Comparison of ENCODE assay signal across 32 cellular contexts in the genomic region with DNA sequence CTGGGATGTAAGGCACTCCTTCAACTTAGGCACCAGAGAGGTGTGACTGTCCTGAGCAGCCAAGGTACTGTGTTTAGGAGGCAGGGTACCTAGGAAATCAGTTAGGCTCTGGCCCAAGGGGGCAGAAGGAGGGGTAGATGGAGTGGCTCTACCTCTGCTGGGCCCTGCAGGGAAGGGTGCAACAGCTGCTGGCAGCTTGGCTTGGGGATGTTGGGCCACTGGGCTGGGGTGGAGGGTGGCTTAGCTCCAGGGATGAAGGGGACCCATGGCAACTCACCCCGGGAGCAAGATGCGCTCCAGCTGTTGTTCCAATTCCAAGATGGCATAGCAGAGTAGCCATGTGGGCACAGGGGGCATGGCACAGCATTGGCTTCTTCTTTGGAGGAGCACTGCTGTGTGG. TPM values are rescaled to one million over a fixed set of nuclear protein-coding genes. Genes with fewer than 3 reads are reported as not detected.
"Had no signal": no experiment of that assay in that cellular context is flagged by ENCODE, and none has a peak within 500 bp of the region (broad histone marks: within the 10 kb centered on the region; RNA-seq: fewer than 3 reads in every experiment).

No MANE protein-coding gene starts in this region.

- H3K36me3 ChIP-seq: cardiac muscle cell, left ventricle myocardium inferior, ovary, vagina had no signal

- H3K27ac Mint-ChIP-seq: activated CD4-positive, alpha-beta T cell treated with anti-CD3 and anti-CD28 coated beads for 36 hours; activated naive CD8-positive, alpha-beta T cell treated with anti-CD3 and anti-CD28 coated beads, Interleukin-2, amount 50 U/mL, for 24 hours; activated T-cell treated with anti-CD3 and anti-CD28 coated beads, Interleukin-2, amount 50 U/mL, for 72 hours; dendritic cell treated with granulocyte-macrophage colony-stimulating factor and Interleukin-4, amounts not matched to agents 40 ng/mL and 50 ng/mL, for 4 days; immature natural killer cell; natural killer cell; stimulated activated effector memory CD8-positive, alpha-beta T cell treated with anti-CD3 and anti-CD28 coated beads, Interleukin-12 subunit alpha, Interleukin-12 subunit beta, amount 100 ng/mL, for 72 hours; T-cell; T-helper 2 cell treated with Interferon-gamma antibody and Interleukin-4, amounts not matched to agents 5 μg/mL and 100 μg/mL, for 36 hours had no signal

- DNase-seq: activated CD4-positive, alpha-beta T cell treated with anti-CD3 and anti-CD28 coated beads for 36 hours; activated CD4-positive, alpha-beta T cell treated with anti-CD3 and anti-CD28 coated beads, Interleukin-2, amount 50 U/mL, for 4 hours; activated gamma-delta T cell; activated naive CD4-positive, alpha-beta T cell treated with anti-CD3 and anti-CD28 coated beads, Interleukin-2, amount 50 U/mL, for 16 hours; activated naive CD8-positive, alpha-beta T cell treated with anti-CD3 and anti-CD28 coated beads, Interleukin-2, amount 50 U/mL, for 24 hours; activated T-cell treated with anti-CD3 and anti-CD28 coated beads, Interleukin-2, amount 50 U/mL, for 72 hours; anterior cingulate cortex; body of pancreas; effector CD4-positive, alpha-beta T cell; foreskin keratinocyte; immature natural killer cell; left ventricle myocardium inferior; midbrain; natural killer cell; stimulated activated CD4-positive, alpha-beta T cell treated with anti-CD3 and anti-CD28 coated beads, Interleukin-12 subunit alpha, Interleukin-12 subunit beta, amount 100 ng/mL, for 4 hours; T-cell; testis; trophoblast cell had no signal

- H3K9me3 ChIP-seq: body of pancreas, ovary, testis, vagina had no signal

- H3K4me1 ChIP-seq: foreskin keratinocyte, left ventricle myocardium inferior, testis, vagina had no signal

- H3K4me1 Mint-ChIP-seq: activated CD4-positive, alpha-beta T cell treated with anti-CD3 and anti-CD28 coated beads for 36 hours; activated naive CD8-positive, alpha-beta T cell treated with anti-CD3 and anti-CD28 coated beads, Interleukin-2, amount 50 U/mL, for 24 hours; immature natural killer cell; natural killer cell; stimulated activated effector memory CD8-positive, alpha-beta T cell treated with anti-CD3 and anti-CD28 coated beads, Interleukin-12 subunit alpha, Interleukin-12 subunit beta, amount 100 ng/mL, for 72 hours; T-cell had no signal

- H3K4me3 Mint-ChIP-seq: activated CD4-positive, alpha-beta T cell treated with anti-CD3 and anti-CD28 coated beads for 36 hours; activated naive CD8-positive, alpha-beta T cell treated with anti-CD3 and anti-CD28 coated beads, Interleukin-2, amount 50 U/mL, for 24 hours; activated T-cell treated with anti-CD3 and anti-CD28 coated beads, Interleukin-2, amount 50 U/mL, for 72 hours; dendritic cell treated with granulocyte-macrophage colony-stimulating factor and Interleukin-4, amounts not matched to agents 40 ng/mL and 50 ng/mL, for 4 days; immature natural killer cell; natural killer cell; stimulated activated effector memory CD8-positive, alpha-beta T cell treated with anti-CD3 and anti-CD28 coated beads, Interleukin-12 subunit alpha, Interleukin-12 subunit beta, amount 100 ng/mL, for 72 hours; T-cell; T-helper 2 cell treated with Interferon-gamma antibody and Interleukin-4, amounts not matched to agents 5 μg/mL and 100 μg/mL, for 36 hours had no signal

- ATAC-seq: activated CD4-positive, alpha-beta T cell treated with anti-CD3 and anti-CD28 coated beads for 36 hours; activated naive CD8-positive, alpha-beta T cell treated with anti-CD3 and anti-CD28 coated beads, Interleukin-2, amount 50 U/mL, for 24 hours; activated T-cell treated with anti-CD3 and anti-CD28 coated beads, Interleukin-2, amount 50 U/mL, for 72 hours; body of pancreas; foreskin keratinocyte; natural killer cell; right cardiac atrium; stimulated activated effector memory CD8-positive, alpha-beta T cell treated with anti-CD3 and anti-CD28 coated beads, Interleukin-12 subunit alpha, Interleukin-12 subunit beta, amount 100 ng/mL, for 72 hours; T-cell had no signal

- H3K4me3 ChIP-seq: body of pancreas, cardiac muscle cell, left ventricle myocardium inferior, ovary, testis, vagina had no signal

- H3K27me3 ChIP-seq: body of pancreas, cardiac muscle cell, ovary, testis, vagina had no signal

- FAIRE-seq: endometrium, TTC549 had no signal

- H3K27ac ChIP-seq: body of pancreas, cardiac muscle cell, foreskin keratinocyte, left ventricle myocardium inferior, ovary, testis, vagina had no signal

- H3K36me3 Mint-ChIP-seq: stimulated activated effector memory CD8-positive, alpha-beta T cell treated with anti-CD3 and anti-CD28 coated beads, Interleukin-12 subunit alpha, Interleukin-12 subunit beta, amount 100 ng/mL, for 72 hours had no signal

RNA-seq across cellular contexts. Expression of gene NEURL1, which starts 42.1 kb away (rescaled TPM):
- total RNA-seq: lung microvascular endothelial cell had no signal

RNA-seq across cellular contexts. Expression of gene CALHM3, which starts 56.6 kb away (rescaled TPM):
- total RNA-seq: activated CD4-positive, alpha-beta T cell treated with anti-CD3 and anti-CD28 coated beads for 36 hours; activated T-cell treated with anti-CD3 and anti-CD28 coated beads, Interleukin-2, amount 50 U/mL, for 72 hours; cardiac muscle cell; chondrocyte; epithelial cell of proximal tubule; foreskin keratinocyte; glomerular endothelial cell; left ventricle myocardium inferior; lung microvascular endothelial cell; natural killer cell; ovary; pulmonary artery endothelial cell; right cardiac atrium; T-cell; vagina had no signal
- polyA plus RNA-seq: cardiac muscle cell, foreskin keratinocyte, immature natural killer cell, ovary, right cardiac atrium had no signal
